10 cellular contexts compared by ENCODE assay signal in the genomic region with DNA sequence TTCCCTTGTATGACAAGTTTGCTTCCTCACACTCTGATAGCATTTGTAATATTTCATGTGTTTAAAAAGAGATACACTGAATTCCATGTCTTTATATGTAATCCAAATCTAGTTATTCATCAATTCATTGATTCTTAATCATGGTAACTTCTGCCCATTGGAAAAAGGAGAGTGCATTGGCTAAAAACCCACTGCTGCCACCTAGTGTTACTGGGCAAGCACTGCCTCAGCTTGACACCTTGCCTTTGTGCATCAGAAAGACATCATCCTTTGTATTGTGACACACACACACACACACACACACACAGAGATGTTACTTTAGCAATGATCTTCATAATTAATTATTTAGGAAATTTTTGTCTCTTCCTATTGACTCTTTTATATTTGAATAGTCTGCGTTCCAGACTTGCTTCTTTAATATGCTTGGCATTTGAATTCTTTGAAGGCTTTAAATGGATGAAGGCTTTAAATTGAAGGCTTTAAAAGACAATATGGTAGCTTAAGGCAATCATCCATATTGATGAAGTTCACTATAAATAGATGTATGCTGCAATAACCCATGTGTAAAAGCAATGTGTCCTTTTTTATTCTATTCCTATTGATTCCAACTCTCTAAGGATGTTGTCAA.
DNase-seq lines count a peak whose midpoint lies in the region; ATAC-seq, FAIRE-seq and TF ChIP-seq lines count a peak whose summit lies in the region.
"Had no signal": no experiment of that assay in that cellular context is flagged by ENCODE, and none has a peak within 500 bp of the region (broad histone marks: within the 10 kb centered on the region; RNA-seq: fewer than 3 reads in every experiment).

No MANE protein-coding gene starts in this region.

- CTCF ChIA-PET in OCI-LY7 (lab: Charles Lee; ENCODE audit: unreplicated experiment): interaction anchor here (1.2 kb wide), 1 partner anchor 9 kb away, joined by 3 read pairs; no protein-coding TSS in a partner anchor

- POLR2A ChIA-PET in OCI-LY7 (lab: Charles Lee): no interaction called here

- H3K79me2 ChIP-seq in OCI-LY7 (ENCODE audit: insufficient read depth, low read depth, low read length) (no peaks in the 10 kb centered on the region), mesendoderm (ENCODE audit: control insufficient read depth, insufficient read depth, low read length) (no peaks in the 10 kb centered on the region)

- H3K9me2 ChIP-seq in OCI-LY7 (ENCODE audit: insufficient read depth, low read length): no peaks in the 10 kb centered on the region

- H2BK5ac ChIP-seq in mesendoderm (ENCODE audit: low read length): no peak overlapping the region

- WGBS in mesendoderm (ENCODE audit: extremely low coverage, insufficient coverage, low lambda C conversion rate): no CpG with 5 or more reads among the region's 1 CpG

- H4K5ac ChIP-seq in mesendoderm (ENCODE audit: low read length): no peak overlapping the region

- no peak overlapping the region for H2AK5ac ChIP-seq in mesendoderm (ENCODE audit: low read length)

- no peak for FAIRE-seq in HTR-8/SVneo (lab: Jason Lieb, UNC)
- FAIRE-seq: colon, G401.6 had no signal

- H4K20me1 ChIP-seq in OCI-LY7 (ENCODE audit: insufficient read depth, low read length): no peaks in the 10 kb centered on the region

- no peaks in the 10 kb centered on the region for H3K79me1 ChIP-seq in mesendoderm (ENCODE audit: low read length)

- H3K56ac ChIP-seq in mesendoderm (ENCODE audit: low read length): no peak overlapping the region

- BruUV-seq in OCI-LY7 (replicated peaks; lab: Mats Ljungman, UMichigan): no TSS peak

- H2AFZ ChIP-seq in OCI-LY7 (ENCODE audit: low read length): no peak overlapping the region

- no peak overlapping the region for H2BK15ac ChIP-seq in mesendoderm (replicated peaks; ENCODE audit: low read depth)

- H3K27me3 ChIP-seq in mesendoderm (ENCODE audit: insufficient read depth, low read length, poor library complexity): no peaks in the 10 kb centered on the region

- no peak overlapping the region for H3K4me2 ChIP-seq in OCI-LY7 (ENCODE audit: low read length)
- H3K4me2 ChIP-seq in mesendoderm (ENCODE audit: low read length): no peak overlapping the region

- peak; percentile 96 for TF ChIP-seq CTCF in OCI-LY7 (conservative IDR thresholded peaks at IDR 0.05; ENCODE audit: low read length)

- H4K8ac ChIP-seq in mesendoderm (ENCODE audit: low read depth, low read length): no peak overlapping the region

- DNase-seq in SIG-M5 treated with dmso at 0.1 percent for 504 hours (lab: John Stamatoyannopoulos, UW; ENCODE audit: unreplicated experiment) (peak; percentile 30), SIG-M5 (lab: John Stamatoyannopoulos, UW) (no peak), HTR-8/SVneo (ENCODE audit: insufficient read length, low spot score) (peak; percentile 8), OCI-LY7 (ENCODE audit: low spot score) (peak; percentile 53), dermis blood vessel endothelial cell (peak; percentile 68), mesendoderm (peak; percentile 59), GOT3 (lab: John Stamatoyannopoulos, UW) (no peak)

- no peak overlapping the region for H3K18ac ChIP-seq in mesendoderm (ENCODE audit: low read length)

- H3K36me3 ChIP-seq in OCI-LY7 (ENCODE audit: insufficient read depth, low read length) (no peaks in the 10 kb centered on the region), mesendoderm (ENCODE audit: control insufficient read depth, insufficient read depth, low read length) (no peaks in the 10 kb centered on the region)

- no peak overlapping the region for H3K23ac ChIP-seq in mesendoderm (ENCODE audit: low read length)

- ATAC-seq in GM21367 (IDR thresholded peaks at IDR 0.05; ENCODE audit: unreplicated experiment): peak; percentile 70

- intact Hi-C loops in OCI-LY7 (cut with micrococcal nuclease; ENCODE audit: unreplicated experiment): loop anchor here (5.0 kb wide), 1 partner anchor 582 kb away; no protein-coding TSS in a partner anchor

- H3K27ac ChIP-seq in OCI-LY7 (ENCODE audit: low read depth, low read length, poor library complexity, severe bottlenecking): no peak overlapping the region
- H3K27ac ChIP-seq in mesendoderm (ENCODE audit: low read depth, low read length): no peak overlapping the region

- H3K9ac ChIP-seq in mesendoderm (ENCODE audit: low read length): no peak overlapping the region

- no peak overlapping the region for H2BK120ac ChIP-seq in mesendoderm (ENCODE audit: low read depth, low read length)

- no peak overlapping the region for H3K4ac ChIP-seq in mesendoderm (ENCODE audit: low read depth, low read length)

- no peak overlapping the region for H3K4me3 ChIP-seq in OCI-LY7 (ENCODE audit: low read depth, low read length, poor library complexity, severe bottlenecking)
- no peak overlapping the region for H3K4me3 ChIP-seq in mesendoderm (ENCODE audit: low read length)

- H3K9me3 ChIP-seq in OCI-LY7 (ENCODE audit: low read length): no peaks in the 10 kb centered on the region

- H3K4me1 ChIP-seq in OCI-LY7 (ENCODE audit: insufficient read depth, low read length, poor library complexity, severe bottlenecking) (no peaks in the 10 kb centered on the region), mesendoderm (ENCODE audit: control insufficient read depth, low read depth, low read length) (peaks cover 3% of the 10 kb centered on the region)

Comparison
In these comparisons a context has a peak if more than half of its experiments do, and no peak if none do; other contexts are left out.
1. DNase-seq: peak in SIG-M5 treated with dmso at 0.1 percent for 504 hours (single experiment), HTR-8/SVneo (single experiment), OCI-LY7 (single experiment), dermis blood vessel endothelial cell (single experiment) and mesendoderm (single experiment); none in SIG-M5 (single experiment) and GOT3 (single experiment).